Comparison of ENCODE assay signal across 1 cellular context in genomic region chr3:157088506-157089454, GRCh38.
TF ChIP-seq lines count a peak whose summit lies in the region.

No MANE protein-coding gene starts in this region.

TF ChIP-seq in HEK293, 187 proteins besides CTCF, POLR2A, EP300 and RAD21 (continued from another document):
- TF ChIP-seq GLIS1 (tag by site-specific recombination; IDR thresholded peaks at IDR 0.05) (peak; percentile 98), HOXC10 (CRISPR knock-in tag; IDR thresholded peaks at IDR 0.05) (0 out of 2 replicates have a peak, but pooled peaks have one; percentile 57), ZNF777 (tag by site-specific recombination; IDR thresholded peaks at IDR 0.05; ENCODE audit: borderline replicate concordance) (peak; percentile 73), KLF16 (tag by site-specific recombination; IDR thresholded peaks at IDR 0.05) (peak; percentile 61; the same call in 1 of the 2 replicates), ZNF324 (tag by site-specific recombination; IDR thresholded peaks at IDR 0.05) (peak; percentile 68), ZNF416 (tag by site-specific recombination; IDR thresholded peaks at IDR 0.05) (no peak), SETDB1 (IDR thresholded peaks at IDR 0.05; ENCODE audit: insufficient read length, low read length) (no peak), HOXD13 (CRISPR knock-in tag; IDR thresholded peaks at IDR 0.05; ENCODE audit: borderline replicate concordance) (no peak), ZBTB8A (tag by site-specific recombination; IDR thresholded peaks at IDR 0.05) (peak; percentile 66), ZNF335 (tag by site-specific recombination; conservative IDR thresholded peaks at IDR 0.05) (peak; percentile 86), ZNF394 (tag by site-specific recombination; IDR thresholded peaks at IDR 0.05; ENCODE audit: borderline replicate concordance) (peak; percentile 50; the same call in 1 of the 2 replicates), WT1 (tag by site-specific recombination; IDR thresholded peaks at IDR 0.05) (peak; percentile 91), ZNF701 (tag by site-specific recombination; IDR thresholded peaks at IDR 0.05) (no peak), ZNF2 (tag by site-specific recombination; IDR thresholded peaks at IDR 0.05) (0 out of 2 replicates have a peak, but pooled peaks have one; percentile 7), ZNF747 (tag by site-specific recombination; IDR thresholded peaks at IDR 0.05) (no peak), ZNF776 (tag by site-specific recombination; IDR thresholded peaks at IDR 0.05; ENCODE audit: borderline replicate concordance) (no peak), ZNF24 (tag by site-specific recombination; IDR thresholded peaks at IDR 0.05) (peak; percentile 57; the same call in 1 of the 2 replicates), ZNF514 (tag by site-specific recombination; IDR thresholded peaks at IDR 0.05) (no peak), GFI1B (tag by site-specific recombination; IDR thresholded peaks at IDR 0.05) (peak; percentile 92; the same call in 1 of the 2 replicates), ZNF639 (tag by site-specific recombination; IDR thresholded peaks at IDR 0.05) (0 out of 2 replicates have a peak, but pooled peaks have one; percentile 15), ZFHX2 (tag by site-specific recombination; conservative IDR thresholded peaks at IDR 0.05) (peak; percentile 83), ZNF114 (tag by site-specific recombination; IDR thresholded peaks at IDR 0.05) (no peak), ZNF580 (tag by site-specific recombination; IDR thresholded peaks at IDR 0.05) (no peak), ZFP3 (tag by site-specific recombination; IDR thresholded peaks at IDR 0.05; ENCODE audit: low read depth) (no peak), HOXA7 (CRISPR knock-in tag; IDR thresholded peaks at IDR 0.05; ENCODE audit: borderline replicate concordance) (no peak), PRDM10 (tag by site-specific recombination; IDR thresholded peaks at IDR 0.05) (peak; percentile 82; the same call in 1 of the 2 replicates), ZNF660 (tag by site-specific recombination; IDR thresholded peaks at IDR 0.05) (peak; percentile 77; the same call in 1 of the 2 replicates), ZNF596 (tag by site-specific recombination; IDR thresholded peaks at IDR 0.05) (peak; percentile 52; the same call in 1 of the 2 replicates), ZNF585B (tag by site-specific recombination; IDR thresholded peaks at IDR 0.05) (no peak), ZBTB20 (tag by site-specific recombination; IDR thresholded peaks at IDR 0.05) (peak; percentile 81; the same call in 1 of the 2 replicates), ZNF366 (tag by site-specific recombination; conservative IDR thresholded peaks at IDR 0.05) (peak; percentile 63), ZBTB6 (tag by site-specific recombination; IDR thresholded peaks at IDR 0.05) (no peak), ZSCAN5A (tag by site-specific recombination; IDR thresholded peaks at IDR 0.05) (no peak), HIC1 (tag by site-specific recombination; IDR thresholded peaks at IDR 0.05) (peak; percentile 81; the same call in 1 of the 2 replicates), PBX3 (CRISPR knock-in tag; IDR thresholded peaks at IDR 0.05) (0 out of 2 replicates have a peak, but pooled peaks have one; percentile 46), TSHZ1 (tag by site-specific recombination; IDR thresholded peaks at IDR 0.05; ENCODE audit: borderline replicate concordance) (no peak), ZNF341 (tag by site-specific recombination; IDR thresholded peaks at IDR 0.05; ENCODE audit: low read depth) (peak; percentile 93), KLF1 (tag by site-specific recombination; IDR thresholded peaks at IDR 0.05) (peak; percentile 43), KLF17 (tag by site-specific recombination; IDR thresholded peaks at IDR 0.05) (peak; percentile 51; the same call in 1 of the 2 replicates), GLIS2 (tag by site-specific recombination; IDR thresholded peaks at IDR 0.05) (peak; percentile 100), REPIN1 (tag by site-specific recombination; IDR thresholded peaks at IDR 0.05; ENCODE audit: low read depth) (no peak), ZNF140 (tag by site-specific recombination; IDR thresholded peaks at IDR 0.05) (no peak)
TF ChIP-seq in HEK293: peak in this region for 59.
